Comparison of ENCODE assay signal across 24 cellular contexts in genomic region chr11:7656704-7657103, GRCh38. TPM values are rescaled to one million over a fixed set of nuclear protein-coding genes. Genes with fewer than 3 reads are reported as not detected.
DNase-seq lines count a peak whose midpoint lies in the region; ATAC-seq, FAIRE-seq and TF ChIP-seq lines count a peak whose summit lies in the region.
"Had no signal": no experiment of that assay in that cellular context is flagged by ENCODE, and none has a peak within 500 bp of the region (broad histone marks: within the 10 kb centered on the region; RNA-seq: fewer than 3 reads in every experiment).

No MANE protein-coding gene starts in this region.

- no peak overlapping the region for H3K4me3 Mint-ChIP-seq in astrocyte (ENCODE audit: unreplicated experiment)
- no peak overlapping the region for H3K4me3 Mint-ChIP-seq in stimulated activated naive B cell treated with anti-CD40 and anti-IgM and Interleukin-4, amounts not matched to agents 10 μg/mL and 1 μg/mL and 100 μg/mL, for 72 hours
- H3K4me3 Mint-ChIP-seq: activated naive CD8-positive, alpha-beta T cell treated with anti-CD3 and anti-CD28 coated beads for 36 hours; nephron progenitor cell had no signal

- H3K9ac ChIP-seq in astrocyte (ENCODE audit: low read length) (no peak overlapping the region), HepG2 (ENCODE audit: insufficient read depth, low read depth, low read length) (no peak overlapping the region)

- H3K27me3 ChIP-seq in astrocyte (ENCODE audit: insufficient read depth, low read length) = no peaks in the 10 kb centered on the region
- H3K27me3 ChIP-seq in gastroesophageal sphincter = no peaks in the 10 kb centered on the region
- H3K27me3 ChIP-seq in HepG2 (ENCODE audit: control insufficient read depth in 1 of 2, insufficient read depth in 2 of 2, low read length in 2 of 2) = no peaks in the 10 kb centered on the region
- H3K27me3 ChIP-seq in spleen (replicated peaks in 1 of 7) = no peaks in the 10 kb centered on the region
- no peaks in the 10 kb centered on the region for H3K27me3 ChIP-seq in upper lobe of right lung
- H3K27me3 ChIP-seq: ascending aorta had no signal

- no peaks in the 10 kb centered on the region for H3K4me1 Mint-ChIP-seq in astrocyte (ENCODE audit: low read depth, unreplicated experiment)
- peaks cover 3 to 6% of the 10 kb centered on the region in 2 donors for H3K4me1 Mint-ChIP-seq in stimulated activated naive B cell treated with anti-CD40 and anti-IgM and Interleukin-4, amounts not matched to agents 10 μg/mL and 1 μg/mL and 100 μg/mL, for 72 hours
- H3K4me1 Mint-ChIP-seq: activated naive CD8-positive, alpha-beta T cell treated with anti-CD3 and anti-CD28 coated beads for 36 hours had no signal

- CTCF ChIA-PET in HepG2 (lab: Yijun Ruan, JAX; ENCODE audit: low intra/inter-chr PET ratio, low total read pairs) = interaction anchor here (1.4 to 3.1 kb wide), 3 partner anchors 9 to 143 kb away, joined by 3 to 31 read pairs (median 7); partner anchors contain the start of gene PPFIBP2

- POLR2A ChIA-PET in HepG2 (lab: Yijun Ruan, JAX) = interaction anchor here (0.7 to 1.5 kb wide), 4 partner anchors 81 to 85 kb away, joined by 3 to 11 read pairs (median 7); no protein-coding TSS in a partner anchor

- H3K27ac ChIP-seq in astrocyte (ENCODE audit: low read depth, low read length) = no peak overlapping the region
- H3K27ac ChIP-seq in gastroesophageal sphincter = peak overlapping the region in 1 of 4 donors; percentile 0
- H3K27ac ChIP-seq in HepG2 (ENCODE audit: extremely low read length, insufficient read depth, low read length) = no peak overlapping the region
- H3K27ac ChIP-seq in spleen = no peak overlapping the region
- no peak overlapping the region for H3K27ac ChIP-seq in upper lobe of right lung
- H3K27ac ChIP-seq: ascending aorta, C4-2B, SK-N-MC had no signal

- intact Hi-C loops in HepG2 (cut with micrococcal nuclease; ENCODE audit: unreplicated experiment) = loop anchor here (2.0 kb wide), 2 partner anchors 84 to 144 kb away; partner anchors contain the start of gene PPFIBP2
- intact Hi-C loops in spleen (cut with DNase I; ENCODE audit: low total_unique reads) = no loop called here
- intact Hi-C loops in upper lobe of right lung (cut with DNase I) = loop anchor here (10.0 kb wide), 1 partner anchor 82 kb away; no protein-coding TSS in a partner anchor

- TF ChIP-seq CTCF in astrocyte (IDR thresholded peaks at IDR 0.05; ENCODE audit: insufficient read depth, low read depth, low read length) = no peak
- TF ChIP-seq CTCF in gastroesophageal sphincter (IDR thresholded peaks at IDR 0.05) = no peak
- TF ChIP-seq CTCF in HepG2 (CRISPR knock-in tag; IDR thresholded peaks at IDR 0.05) = no peak
- TF ChIP-seq CTCF in spleen (IDR thresholded peaks at IDR 0.05 in 8 of 11, conservative IDR thresholded peaks at IDR 0.05 in 3 of 11) = no peak
- TF ChIP-seq CTCF in upper lobe of right lung (IDR thresholded peaks at IDR 0.05) = no peak

- WGBS in gastroesophageal sphincter (ENCODE audit: low coverage in 1 of 2), 2 donors = 83% methylated on average over 5 of the region's 11 CpGs; no CpG with 5 or more reads in 1 of the 2 donors
- WGBS in HepG2 (ENCODE audit: low lambda C conversion rate) = 96% methylated on average over 8 of the region's 11 CpGs
- WGBS in spleen, 5 donors = 87 to 90% (median 89%) methylated on average over 8 to 11 of the region's 11 CpGs

- H3K79me2 ChIP-seq in astrocyte (ENCODE audit: insufficient read depth, low read length) (no peaks in the 10 kb centered on the region), HepG2 (ENCODE audit: insufficient read depth, low read length) (no peaks in the 10 kb centered on the region)

- H3K9me3 ChIP-seq in astrocyte (ENCODE audit: insufficient read depth, low read depth, low read length) (no peaks in the 10 kb centered on the region), gastroesophageal sphincter (no peaks in the 10 kb centered on the region), HepG2 (ENCODE audit: low read length) (no peaks in the 10 kb centered on the region), spleen (no peaks in the 10 kb centered on the region), upper lobe of right lung (no peaks in the 10 kb centered on the region)
- H3K9me3 ChIP-seq: ascending aorta, HAP-1 had no signal

- peaks cover 2% of the 10 kb centered on the region for H3K9me3 Mint-ChIP-seq in astrocyte (ENCODE audit: unreplicated experiment)
- H3K9me3 Mint-ChIP-seq in stimulated activated naive B cell treated with anti-CD40 and anti-IgM and Interleukin-4, amounts not matched to agents 10 μg/mL and 1 μg/mL and 100 μg/mL, for 72 hours = no peaks in the 10 kb centered on the region
- H3K9me3 Mint-ChIP-seq: activated naive CD8-positive, alpha-beta T cell treated with anti-CD3 and anti-CD28 coated beads for 36 hours had no signal

- peak overlapping the region; percentile 26 for H3K27ac Mint-ChIP-seq in astrocyte (ENCODE audit: unreplicated experiment)
- H3K27ac Mint-ChIP-seq in stimulated activated naive B cell treated with anti-CD40 and anti-IgM and Interleukin-4, amounts not matched to agents 10 μg/mL and 1 μg/mL and 100 μg/mL, for 72 hours = no peak overlapping the region

- TF ChIP-seq EP300 in gastroesophageal sphincter (IDR thresholded peaks at IDR 0.05) = no peak
- no peak for TF ChIP-seq EP300 in HepG2 (IDR thresholded peaks at IDR 0.05; ENCODE audit: low read depth in 2 of 2, low read length in 2 of 2)
- no peak for TF ChIP-seq EP300 in HepG2 (CRISPR knock-in tag; IDR thresholded peaks at IDR 0.05; ENCODE audit: borderline replicate concordance)

- no peak for TF ChIP-seq POLR2A in gastroesophageal sphincter (IDR thresholded peaks at IDR 0.05)
- no peak for TF ChIP-seq POLR2A in HepG2 (IDR thresholded peaks at IDR 0.05; ENCODE audit: insufficient read depth in 1 of 2, low read depth in 2 of 2, low read length in 2 of 2)
- no peak for TF ChIP-seq POLR2A in spleen (IDR thresholded peaks at IDR 0.05)

- H3K27me3 Mint-ChIP-seq in astrocyte (ENCODE audit: low read depth, unreplicated experiment) = peaks cover 26% of the 10 kb centered on the region
- H3K27me3 Mint-ChIP-seq in stimulated activated naive B cell treated with anti-CD40 and anti-IgM and Interleukin-4, amounts not matched to agents 10 μg/mL and 1 μg/mL and 100 μg/mL, for 72 hours = no peaks in the 10 kb centered on the region
- H3K27me3 Mint-ChIP-seq: activated naive CD8-positive, alpha-beta T cell treated with anti-CD3 and anti-CD28 coated beads for 36 hours had no signal

- H3K4me1 ChIP-seq in astrocyte (ENCODE audit: insufficient read depth, low read length) = no peaks in the 10 kb centered on the region
- H3K4me1 ChIP-seq in gastroesophageal sphincter = no peaks in the 10 kb centered on the region
- peaks cover 36% of the 10 kb centered on the region for H3K4me1 ChIP-seq in HepG2 (ENCODE audit: insufficient read depth, low read length)
- no peaks in the 10 kb centered on the region for H3K4me1 ChIP-seq in spleen
- H3K4me1 ChIP-seq in upper lobe of right lung = no peaks in the 10 kb centered on the region
- H3K4me1 ChIP-seq: ascending aorta had no signal

- H2AFZ ChIP-seq in astrocyte (ENCODE audit: low read depth, low read length) (no peak overlapping the region), HepG2 (ENCODE audit: low read length) (no peak overlapping the region)

- H3K36me3 Mint-ChIP-seq in astrocyte (ENCODE audit: low read depth, unreplicated experiment) = peaks cover 2% of the 10 kb centered on the region
- peaks cover 38 to 50% of the 10 kb centered on the region in 2 donors for H3K36me3 Mint-ChIP-seq in stimulated activated naive B cell treated with anti-CD40 and anti-IgM and Interleukin-4, amounts not matched to agents 10 μg/mL and 1 μg/mL and 100 μg/mL, for 72 hours

- no TSS peak for BruUV-seq in HepG2 (replicated peaks; lab: Mats Ljungman, UMichigan)

- FAIRE-seq in astrocyte (lab: Jason Lieb, UNC) = no peak
- FAIRE-seq in HepG2 (lab: Jason Lieb, UNC) = no peak
- FAIRE-seq: GM12878 had no signal

- H3K36me3 ChIP-seq in astrocyte (ENCODE audit: insufficient read depth, low read length) = no peaks in the 10 kb centered on the region
- H3K36me3 ChIP-seq in gastroesophageal sphincter = peaks cover 0 to 46% of the 10 kb centered on the region in 2 donors
- peaks cover 14 to 37% of the 10 kb centered on the region in 2 experiments; a peak in 4 of 5 replicates for H3K36me3 ChIP-seq in HepG2 (replicated peaks in 1 of 2; ENCODE audit: control insufficient read depth in 1 of 2, insufficient read depth in 2 of 2, low read length in 2 of 2)
- H3K36me3 ChIP-seq in spleen = peaks cover 3 to 60% (median 34%) of the 10 kb centered on the region in 6 donors
- peaks cover 30% of the 10 kb centered on the region for H3K36me3 ChIP-seq in upper lobe of right lung

- no peak overlapping the region for H3K4me2 ChIP-seq in astrocyte (ENCODE audit: low read length)
- no peak overlapping the region for H3K4me2 ChIP-seq in HepG2 (ENCODE audit: low read depth, low read length)

- DNase-seq in astrocyte (ENCODE audit: low read depth) (no peak), HepG2 (ENCODE audit: low spot score) (no peak), spleen (peak; percentile 71), upper lobe of right lung (no peak)
- no peak for DNase-seq in stimulated activated naive B cell treated with anti-CD40 and anti-IgM and Interleukin-4, amounts not matched to agents 10 μg/mL and 1 μg/mL and 100 μg/mL, for 72 hours
- DNase-seq: activated naive CD8-positive, alpha-beta T cell treated with anti-CD3 and anti-CD28 coated beads for 36 hours; cerebellar nuclear complex; effector CD8-positive, alpha-beta T cell; NCI-H1092 treated with DMSO at 0.1 percent for 48 hours; NCI-H187 treated with DMSO at 0.1 percent for 48 hours; stimulated activated CD8-positive, alpha-beta memory T cell treated with anti-CD3 and anti-CD28 coated beads, Interleukin-4, amount 100 ng/mL, for 48 hours had no signal

- no peak overlapping the region for H3K4me3 ChIP-seq in astrocyte (ENCODE audit: insufficient read depth, low read depth, low read length)
- H3K4me3 ChIP-seq in gastroesophageal sphincter = no peak overlapping the region
- no peak overlapping the region for H3K4me3 ChIP-seq in HepG2 (replicated peaks in 1 of 3; ENCODE audit: insufficient read depth in 1 of 3, low read depth in 2 of 3, low read length in 3 of 3)
- H3K4me3 ChIP-seq in spleen = no peak overlapping the region
- H3K4me3 ChIP-seq in upper lobe of right lung = no peak overlapping the region
- H3K4me3 ChIP-seq: ascending aorta, GM12878, HAP-1, SK-N-MC had no signal

- in situ Hi-C loops in HepG2 (cut with HindIII; ENCODE audit: extremely low pct_ligation_motif_present, low pct_unique_long_range_greater_than_20kb) = no loop called here

- ATAC-seq in gastroesophageal sphincter (peak; percentile 18), HepG2 (peak; percentile 9; the same call in 2 of the 3 replicates), upper lobe of right lung (no peak), HG03095 (IDR thresholded peaks at IDR 0.05; ENCODE audit: unreplicated experiment) (no peak), GM18870 (IDR thresholded peaks at IDR 0.05; ENCODE audit: unreplicated experiment) (no peak)
- ATAC-seq in stimulated activated naive B cell treated with anti-CD40 and anti-IgM and Interleukin-4, amounts not matched to agents 10 μg/mL and 1 μg/mL and 100 μg/mL, for 72 hours (replicated peaks) = no peak

- H4K20me1 ChIP-seq in astrocyte (ENCODE audit: insufficient read depth, low read length) = no peaks in the 10 kb centered on the region
- H4K20me1 ChIP-seq in HepG2 (ENCODE audit: insufficient read depth, low read length) = no peaks in the 10 kb centered on the region

- no peak for TF ChIP-seq RAD21 in HepG2 (CRISPR knock-in tag; IDR thresholded peaks at IDR 0.05)

RNA-seq across cellular contexts. Expression of gene CYB5R2, which starts 16.6 kb away (rescaled TPM):
- 6.6 and 11.9 TPM in 2 replicates for total RNA-seq in astrocyte
- total RNA-seq in gastroesophageal sphincter = 1 to 10 TPM; 1.2 to 4.4 (median 2.1) TPM
- total RNA-seq in HepG2 (2016; rRNA removed; fragmentation: Illumina TruSeq; extraction: Trizol) = 0.51 and 0.53 TPM in 2 replicates
- total RNA-seq in HepG2 (2016; cell fraction: cytosol; rRNA removed; fragmentation: Illumina TruSeq; extraction: Trizol; ENCODE audit: low read depth) = 0.18 and 0.20 TPM in 2 replicates
- 0.24 and 0.88 TPM in 2 replicates for total RNA-seq in HepG2 (2016; cell fraction: insoluble cytoplasmic fraction; rRNA removed; fragmentation: Illumina TruSeq; extraction: Trizol)
- total RNA-seq in HepG2 (2016; cell fraction: membrane; rRNA removed; fragmentation: Illumina TruSeq; extraction: Trizol) = 0.46 and 0.76 TPM in 2 replicates
- total RNA-seq in HepG2 (2016; cell fraction: nucleus; rRNA removed; fragmentation: Illumina TruSeq; extraction: Trizol) = 0.60 and 1.4 TPM in 2 replicates
- polyA plus RNA-seq in HepG2 (2011; rRNA removed) = 0.40 and 1.2 TPM in 2 replicates
- 0.38 and 0.49 TPM in 2 replicates for polyA plus RNA-seq in HepG2 (2011; cell fraction: cytosol; rRNA removed)
- 0.42 and 1.2 TPM in 2 replicates for polyA plus RNA-seq in HepG2 (2011; cell fraction: nucleus; rRNA removed)
- 0.34 and 0.53 TPM in 2 replicates for polyA plus RNA-seq in HepG2 (2012)
- 0.32 and 0.83 TPM in 2 replicates for polyA plus RNA-seq in HepG2 (2016; cell fraction: cytosol; fragmentation: Illumina TruSeq; extraction: Trizol; ENCODE audit: low read depth)
- 0.39 and 1.1 TPM in 2 replicates for polyA plus RNA-seq in HepG2 (2016; cell fraction: insoluble cytoplasmic fraction; fragmentation: Illumina TruSeq; extraction: Trizol; ENCODE audit: low read depth)
- 0.48 TPM in 1 of 2 replicates, not detected in the other for polyA plus RNA-seq in HepG2 (2016; cell fraction: membrane; fragmentation: Illumina TruSeq; extraction: Trizol; ENCODE audit: low read depth)
- 0.70 and 0.84 TPM in 2 replicates for polyA plus RNA-seq in HepG2 (2016; cell fraction: nucleus; fragmentation: Illumina TruSeq; extraction: Trizol; ENCODE audit: insufficient read depth, low read depth)
- polyA minus RNA-seq in HepG2 (2011; rRNA and poly(A)+ RNA removed; ENCODE audit: low replicate concordance) = 0.44 TPM in 1 of 2 replicates, not detected in the other
- 0.79 TPM in 1 of 2 replicates, not detected in the other for polyA minus RNA-seq in HepG2 (2011; cell fraction: cytosol; rRNA and poly(A)+ RNA removed)
- polyA minus RNA-seq in HepG2 (2011; cell fraction: nucleus; rRNA and poly(A)+ RNA removed) = under 0.01 and 0.25 TPM in 2 replicates
- 1 to 10 TPM; 1.2 to 5.3 (median 2.7) TPM for total RNA-seq in spleen
- polyA plus RNA-seq in spleen = 1 to 10 TPM; 2.2 to 3.0 (median 3.0) TPM
- total RNA-seq in upper lobe of right lung = 14.2 TPM

RNA-seq across cellular contexts. Expression of gene OVCH2, which starts 49.6 kb away (rescaled TPM):
- 2.2 and 4.5 TPM in 2 replicates for total RNA-seq in astrocyte
- total RNA-seq in gastroesophageal sphincter = not detected
- not detected in 2 replicates for total RNA-seq in HepG2 (2016; rRNA removed; fragmentation: Illumina TruSeq; extraction: Trizol)
- total RNA-seq in HepG2 (2016; cell fraction: cytosol; rRNA removed; fragmentation: Illumina TruSeq; extraction: Trizol; ENCODE audit: low read depth) = not detected in 2 replicates
- not detected in 2 replicates for total RNA-seq in HepG2 (2016; cell fraction: insoluble cytoplasmic fraction; rRNA removed; fragmentation: Illumina TruSeq; extraction: Trizol)
- not detected in 2 replicates for total RNA-seq in HepG2 (2016; cell fraction: membrane; rRNA removed; fragmentation: Illumina TruSeq; extraction: Trizol)
- total RNA-seq in HepG2 (2016; cell fraction: nucleus; rRNA removed; fragmentation: Illumina TruSeq; extraction: Trizol) = not detected in 2 replicates
- polyA plus RNA-seq in HepG2 (2011; rRNA removed) = not detected in 2 replicates
- polyA plus RNA-seq in HepG2 (2011; cell fraction: cytosol; rRNA removed) = not detected in 2 replicates
- not detected in 2 replicates for polyA plus RNA-seq in HepG2 (2011; cell fraction: nucleus; rRNA removed)
- not detected in 2 replicates for polyA plus RNA-seq in HepG2 (2012)
- polyA plus RNA-seq in HepG2 (2016; cell fraction: cytosol; fragmentation: Illumina TruSeq; extraction: Trizol; ENCODE audit: low read depth) = not detected in 2 replicates
- not detected in 2 replicates for polyA plus RNA-seq in HepG2 (2016; cell fraction: insoluble cytoplasmic fraction; fragmentation: Illumina TruSeq; extraction: Trizol; ENCODE audit: low read depth)
- polyA plus RNA-seq in HepG2 (2016; cell fraction: membrane; fragmentation: Illumina TruSeq; extraction: Trizol; ENCODE audit: low read depth) = not detected in 2 replicates
- not detected in 2 replicates for polyA plus RNA-seq in HepG2 (2016; cell fraction: nucleus; fragmentation: Illumina TruSeq; extraction: Trizol; ENCODE audit: insufficient read depth, low read depth)
- polyA minus RNA-seq in HepG2 (2011; rRNA and poly(A)+ RNA removed; ENCODE audit: low replicate concordance) = not detected in 2 replicates
- not detected in 2 replicates for polyA minus RNA-seq in HepG2 (2011; cell fraction: cytosol; rRNA and poly(A)+ RNA removed)
- polyA minus RNA-seq in HepG2 (2011; cell fraction: nucleus; rRNA and poly(A)+ RNA removed) = not detected in 2 replicates
- total RNA-seq in spleen = not detected
- polyA plus RNA-seq in spleen = not detected
- 6.4 TPM for total RNA-seq in upper lobe of right lung
- total RNA-seq: activated naive CD8-positive, alpha-beta T cell treated with anti-CD3 and anti-CD28 coated beads for 36 hours; ascending aorta; Daoy; epithelial cell of proximal tubule; GM12878; liver; subcutaneous adipose tissue had no signal
- polyA plus RNA-seq: GM12878, liver had no signal

Comparison
In these comparisons a context has a peak if more than half of its experiments do, and no peak if none do; other contexts are left out.
1. ATAC-seq: peak in gastroesophageal sphincter (single experiment) and HepG2 (single experiment); none in upper lobe of right lung (single experiment), HG03095 (single experiment), stimulated activated naive B cell treated with anti-CD40 and anti-IgM and Interleukin-4, amounts not matched to agents 10 μg/mL and 1 μg/mL and 100 μg/mL, for 72 hours (0 of 2) and GM18870 (single experiment).